In genomic region chr5:172078027-172078426, GRCh38 we compare ENCODE assay signal across 19 cellular contexts.
DNase-seq lines count a peak whose midpoint lies in the region; ATAC-seq and TF ChIP-seq lines count a peak whose summit lies in the region.
"Had no signal": no experiment of that assay in that cellular context is flagged by ENCODE, and none has a peak within 500 bp of the region (broad histone marks: within the 10 kb centered on the region; RNA-seq: fewer than 3 reads in every experiment).

No MANE protein-coding gene starts in this region.

- no peak overlapping the region for H3K4me3 Mint-ChIP-seq in activated CD8-positive, alpha-beta T cell treated with anti-CD3 and anti-CD28 coated beads, Interleukin-2, amount 10 ng/mL, durations not matched to agents 7 days and 5 days
- H3K4me3 Mint-ChIP-seq: GM23338 had no signal

- DNase-seq in Right ventricle myocardium inferior (ENCODE audit: missing footprints) (no peak), left ventricle myocardium inferior (no peak), mucosa of gallbladder (ENCODE audit: low spot score) (peak; percentile 66), vagina (ENCODE audit: extremely low spot score in 2 of 2) (no peak), H4 (ENCODE audit: low spot score) (no peak), NCI-H748 (lab: John Stamatoyannopoulos, UW; ENCODE audit: unreplicated experiment) (no peak)
- DNase-seq in activated CD8-positive, alpha-beta T cell treated with anti-CD3 and anti-CD28 coated beads, Interleukin-2, amount 10 ng/mL, durations not matched to agents 7 days and 5 days, result no peak
- DNase-seq: activated CD4-positive, CD25-positive, alpha-beta regulatory T cell; activated CD8-positive, alpha-beta memory T cell treated with anti-CD3 and anti-CD28 coated beads, Interleukin-2, amount 50 U/mL, for 48 hours; amniotic stem cell; Calu3; MG63; NCI-H187; NCI-H510A had no signal

- H3K27me3 ChIP-seq in left ventricle myocardium inferior (ENCODE audit: low read depth) (no peaks in the 10 kb centered on the region), vagina (no peaks in the 10 kb centered on the region)
- H3K27me3 ChIP-seq: heart left ventricle, MG63 had no signal

- TF ChIP-seq POLR2A in vagina (IDR thresholded peaks at IDR 0.05), result no peak

- H3K27me3 Mint-ChIP-seq in activated CD8-positive, alpha-beta T cell treated with anti-CD3 and anti-CD28 coated beads, Interleukin-2, amount 10 ng/mL, durations not matched to agents 7 days and 5 days (ENCODE audit: low read depth), result no peaks in the 10 kb centered on the region

- peaks cover 15% of the 10 kb centered on the region for H3K4me1 ChIP-seq in left ventricle myocardium inferior
- peaks cover 27% of the 10 kb centered on the region for H3K4me1 ChIP-seq in vagina

- peak overlapping the region; percentile 78 for H3K27ac Mint-ChIP-seq in activated CD8-positive, alpha-beta T cell treated with anti-CD3 and anti-CD28 coated beads, Interleukin-2, amount 10 ng/mL, durations not matched to agents 7 days and 5 days
- H3K27ac Mint-ChIP-seq: GM23338 had no signal

- H3K9me3 Mint-ChIP-seq in activated CD8-positive, alpha-beta T cell treated with anti-CD3 and anti-CD28 coated beads, Interleukin-2, amount 10 ng/mL, durations not matched to agents 7 days and 5 days (ENCODE audit: insufficient read depth), result no peaks in the 10 kb centered on the region
- H3K9me3 Mint-ChIP-seq: GM23338 had no signal

- no peak for TF ChIP-seq CTCF in left ventricle myocardium inferior (IDR thresholded peaks at IDR 0.05; ENCODE audit: borderline replicate concordance)
- TF ChIP-seq CTCF in vagina (IDR thresholded peaks at IDR 0.05), result no peak

- H3K36me3 ChIP-seq in left ventricle myocardium inferior (peaks cover 31% of the 10 kb centered on the region), vagina (peaks cover 0 to 13% of the 10 kb centered on the region in 2 donors)
- H3K36me3 ChIP-seq: MG63 had no signal

- ATAC-seq in Right ventricle myocardium inferior (peak; percentile 17), HG03135 (IDR thresholded peaks at IDR 0.05; ENCODE audit: unreplicated experiment) (no peak)
- no peak for ATAC-seq in activated CD8-positive, alpha-beta T cell treated with anti-CD3 and anti-CD28 coated beads, Interleukin-2, amount 10 ng/mL, durations not matched to agents 7 days and 5 days
- ATAC-seq: esophagus mucosa, GM23338 had no signal

- CTCF ChIA-PET in activated CD8-positive, alpha-beta T cell treated with anti-CD3 and anti-CD28 coated beads, Interleukin-2, amount 10 ng/mL, durations not matched to agents 7 days and 5 days (lab: Charles Lee), result no interaction called here

- POLR2A ChIA-PET in activated CD8-positive, alpha-beta T cell treated with anti-CD3 and anti-CD28 coated beads, Interleukin-2, amount 10 ng/mL, durations not matched to agents 7 days and 5 days (lab: Charles Lee), result no interaction called here

- H3K9me3 ChIP-seq in left ventricle myocardium inferior (replicated peaks) (no peaks in the 10 kb centered on the region), vagina (no peaks in the 10 kb centered on the region)
- H3K9me3 ChIP-seq: heart left ventricle, MG63 had no signal

- H3K4me1 Mint-ChIP-seq in activated CD8-positive, alpha-beta T cell treated with anti-CD3 and anti-CD28 coated beads, Interleukin-2, amount 10 ng/mL, durations not matched to agents 7 days and 5 days (ENCODE audit: low read depth), result peaks cover 45% of the 10 kb centered on the region

- H3K4me3 ChIP-seq in left ventricle myocardium inferior (no peak overlapping the region), vagina (no peak overlapping the region)
- H3K4me3 ChIP-seq: coronary artery, GM23338, heart left ventricle, MG63 had no signal

- intact Hi-C loops in Right ventricle myocardium inferior (cut with DNase I) (no loop called here), left ventricle myocardium inferior (cut with micrococcal nuclease) (no loop called here), vagina (cut with DNase I) (no loop called here)

- no peak overlapping the region for H3K27ac ChIP-seq in left ventricle myocardium inferior (replicated peaks)
- H3K27ac ChIP-seq in vagina, result peak overlapping the region; percentile 59
- H3K27ac ChIP-seq: coronary artery had no signal

- peaks cover 81% of the 10 kb centered on the region for H3K36me3 Mint-ChIP-seq in activated CD8-positive, alpha-beta T cell treated with anti-CD3 and anti-CD28 coated beads, Interleukin-2, amount 10 ng/mL, durations not matched to agents 7 days and 5 days (ENCODE audit: low read depth)
